13 cellular contexts compared by ENCODE assay signal in genomic region chr2:120314656-120315366, GRCh38. TPM values are rescaled to one million over a fixed set of nuclear protein-coding genes. Genes with fewer than 3 reads are reported as not detected.
DNase-seq lines count a peak whose midpoint lies in the region; ATAC-seq lines count a peak whose summit lies in the region.
"Had no signal": no experiment of that assay in that cellular context is flagged by ENCODE, and none has a peak within 500 bp of the region (broad histone marks: within the 10 kb centered on the region; RNA-seq: fewer than 3 reads in every experiment).

No MANE protein-coding gene starts in this region.

- no peak overlapping the region for H3K23ac ChIP-seq in trophoblast cell (ENCODE audit: low read length)

- H3K27ac ChIP-seq in trophoblast cell (ENCODE audit: low read depth, low read length), result no peak overlapping the region
- H3K27ac ChIP-seq: heart right ventricle, HL-60, SJCRH30 had no signal

- H3K27me3 Mint-ChIP-seq in activated CD8-positive, alpha-beta memory T cell treated with anti-CD3 and anti-CD28 coated beads, Interleukin-2, amount 10 ng/mL, durations not matched to agents 7 days and 5 days, result peaks cover 5% of the 10 kb centered on the region
- no peaks in the 10 kb centered on the region for H3K27me3 Mint-ChIP-seq in T-helper 2 cell treated with Interferon-gamma antibody and Interleukin-4, amounts not matched to agents 5 μg/mL and 100 μg/mL, for 36 hours (ENCODE audit: low read depth)
- peaks cover 15 to 34% of the 10 kb centered on the region in 2 donors for H3K27me3 Mint-ChIP-seq in stimulated activated naive B cell treated with anti-CD40 and anti-IgM and Interleukin-4, amounts not matched to agents 10 μg/mL and 1 μg/mL and 100 μg/mL, for 72 hours

- H3K9me3 Mint-ChIP-seq in activated CD8-positive, alpha-beta memory T cell treated with anti-CD3 and anti-CD28 coated beads, Interleukin-2, amount 10 ng/mL, durations not matched to agents 7 days and 5 days (ENCODE audit: low read depth), result no peaks in the 10 kb centered on the region
- H3K9me3 Mint-ChIP-seq in T-helper 2 cell treated with Interferon-gamma antibody and Interleukin-4, amounts not matched to agents 5 μg/mL and 100 μg/mL, for 36 hours, result no peaks in the 10 kb centered on the region
- H3K9me3 Mint-ChIP-seq in stimulated activated naive B cell treated with anti-CD40 and anti-IgM and Interleukin-4, amounts not matched to agents 10 μg/mL and 1 μg/mL and 100 μg/mL, for 72 hours, result no peaks in the 10 kb centered on the region
- H3K9me3 Mint-ChIP-seq: activated B cell treated with CpG ODN at 0.5 μM for 24 hours; effector memory CD8-positive, alpha-beta T cell had no signal

- no peaks in the 10 kb centered on the region for H3K79me1 ChIP-seq in trophoblast cell (ENCODE audit: low read length)

- no peak overlapping the region for H2BK12ac ChIP-seq in trophoblast cell (ENCODE audit: low read length)

- H2BK120ac ChIP-seq in trophoblast cell (ENCODE audit: insufficient read depth, low read length, poor library complexity), result no peak overlapping the region

- no peak overlapping the region for H3K27ac Mint-ChIP-seq in activated CD8-positive, alpha-beta memory T cell treated with anti-CD3 and anti-CD28 coated beads, Interleukin-2, amount 10 ng/mL, durations not matched to agents 7 days and 5 days
- peak overlapping the region; percentile 73 for H3K27ac Mint-ChIP-seq in T-helper 2 cell treated with Interferon-gamma antibody and Interleukin-4, amounts not matched to agents 5 μg/mL and 100 μg/mL, for 36 hours
- H3K27ac Mint-ChIP-seq in stimulated activated naive B cell treated with anti-CD40 and anti-IgM and Interleukin-4, amounts not matched to agents 10 μg/mL and 1 μg/mL and 100 μg/mL, for 72 hours, result no peak overlapping the region
- H3K27ac Mint-ChIP-seq: activated B cell treated with CpG ODN at 0.5 μM for 24 hours had no signal

- H3K9ac ChIP-seq in trophoblast cell (ENCODE audit: low read length), result no peak overlapping the region

- no peak overlapping the region for H4K91ac ChIP-seq in trophoblast cell (ENCODE audit: low read depth, low read length)

- no peak overlapping the region for H2AFZ ChIP-seq in trophoblast cell (ENCODE audit: insufficient read depth, low read length, poor library complexity)

- H3K4ac ChIP-seq in trophoblast cell (ENCODE audit: low read depth, low read length), result no peak overlapping the region

- H3K36me3 ChIP-seq in trophoblast cell (ENCODE audit: control insufficient read depth in 1 of 2, insufficient read depth in 2 of 2, low read length in 2 of 2), result no peaks in the 10 kb centered on the region
- H3K36me3 ChIP-seq: heart right ventricle, SJCRH30 had no signal

- H3K36me3 Mint-ChIP-seq in activated CD8-positive, alpha-beta memory T cell treated with anti-CD3 and anti-CD28 coated beads, Interleukin-2, amount 10 ng/mL, durations not matched to agents 7 days and 5 days, result no peaks in the 10 kb centered on the region
- H3K36me3 Mint-ChIP-seq in T-helper 2 cell treated with Interferon-gamma antibody and Interleukin-4, amounts not matched to agents 5 μg/mL and 100 μg/mL, for 36 hours (ENCODE audit: low read depth), result peaks cover 2% of the 10 kb centered on the region
- H3K36me3 Mint-ChIP-seq in stimulated activated naive B cell treated with anti-CD40 and anti-IgM and Interleukin-4, amounts not matched to agents 10 μg/mL and 1 μg/mL and 100 μg/mL, for 72 hours, result peaks cover 4 to 10% of the 10 kb centered on the region in 2 donors

- peak; percentile 48 for ATAC-seq in activated CD8-positive, alpha-beta memory T cell treated with anti-CD3 and anti-CD28 coated beads, Interleukin-2, amount 10 ng/mL, durations not matched to agents 7 days and 5 days
- no peak for ATAC-seq in stimulated activated naive B cell treated with anti-CD40 and anti-IgM and Interleukin-4, amounts not matched to agents 10 μg/mL and 1 μg/mL and 100 μg/mL, for 72 hours (replicated peaks)
- ATAC-seq: effector memory CD8-positive, alpha-beta T cell had no signal

- H2BK5ac ChIP-seq in trophoblast cell (ENCODE audit: low read depth, low read length, poor library complexity), result no peak overlapping the region

- no CpG with 5 or more reads among the region's 20 CpGs for WGBS in trophoblast cell (ENCODE audit: extremely low coverage, insufficient coverage, insufficient read length)

- no peaks in the 10 kb centered on the region for H3K4me1 ChIP-seq in trophoblast cell (ENCODE audit: control insufficient read depth in 1 of 2, insufficient read depth in 2 of 2, low read length in 2 of 2)

- no peak overlapping the region for H3K4me3 ChIP-seq in trophoblast cell (ENCODE audit: low read depth, low read length)
- H3K4me3 ChIP-seq: SJCRH30 had no signal

- no peaks in the 10 kb centered on the region for H3K27me3 ChIP-seq in trophoblast cell (ENCODE audit: insufficient read depth, low read length)
- H3K27me3 ChIP-seq: heart right ventricle had no signal

- H3K4me1 Mint-ChIP-seq in activated CD8-positive, alpha-beta memory T cell treated with anti-CD3 and anti-CD28 coated beads, Interleukin-2, amount 10 ng/mL, durations not matched to agents 7 days and 5 days, result peaks cover 31% of the 10 kb centered on the region
- H3K4me1 Mint-ChIP-seq in T-helper 2 cell treated with Interferon-gamma antibody and Interleukin-4, amounts not matched to agents 5 μg/mL and 100 μg/mL, for 36 hours (ENCODE audit: low read depth), result peaks cover 35% of the 10 kb centered on the region
- peaks cover 9 to 41% of the 10 kb centered on the region in 2 donors for H3K4me1 Mint-ChIP-seq in stimulated activated naive B cell treated with anti-CD40 and anti-IgM and Interleukin-4, amounts not matched to agents 10 μg/mL and 1 μg/mL and 100 μg/mL, for 72 hours

- CTCF ChIA-PET in activated CD8-positive, alpha-beta memory T cell treated with anti-CD3 and anti-CD28 coated beads, Interleukin-2, amount 10 ng/mL, durations not matched to agents 7 days and 5 days (lab: Charles Lee), result interaction anchor here (0.9 to 7.0 kb wide), 15 partner anchors 9 to 205 kb away, joined by 3 to 93 read pairs (median 8); partner anchors contain the start of genes RALB and TMEM185B

- no peak for DNase-seq in activated CD8-positive, alpha-beta memory T cell treated with anti-CD3 and anti-CD28 coated beads, Interleukin-2, amount 10 ng/mL, durations not matched to agents 7 days and 5 days
- no peak for DNase-seq in activated CD8-positive, alpha-beta memory T cell treated with anti-CD3 and anti-CD28 coated beads, Interleukin-2, amount 50 U/mL, for 48 hours
- DNase-seq in T-helper 2 cell treated with Interferon-gamma antibody and Interleukin-4, amounts not matched to agents 5 μg/mL and 100 μg/mL, for 36 hours (ENCODE audit: low spot score), result no peak
- peak; percentile 7 for DNase-seq in cerebellar cortex (ENCODE audit: low spot score)
- DNase-seq in stimulated activated naive B cell treated with anti-CD40 and anti-IgM and Interleukin-4, amounts not matched to agents 10 μg/mL and 1 μg/mL and 100 μg/mL, for 72 hours, result no peak
- no peak for DNase-seq in trophoblast cell
- no peak for DNase-seq in germinal center (ENCODE audit: low spot score)
- no peak for DNase-seq in COR-L47 (lab: John Stamatoyannopoulos, UW)
- DNase-seq: activated B cell treated with CpG ODN at 0.5 μM for 24 hours; effector memory CD8-positive, alpha-beta T cell had no signal

- no peak overlapping the region for H4K8ac ChIP-seq in trophoblast cell (ENCODE audit: low read depth, low read length)

- H3K4me3 Mint-ChIP-seq in activated CD8-positive, alpha-beta memory T cell treated with anti-CD3 and anti-CD28 coated beads, Interleukin-2, amount 10 ng/mL, durations not matched to agents 7 days and 5 days, result no peak overlapping the region
- H3K4me3 Mint-ChIP-seq in T-helper 2 cell treated with Interferon-gamma antibody and Interleukin-4, amounts not matched to agents 5 μg/mL and 100 μg/mL, for 36 hours, result peak overlapping the region; percentile 50
- peak overlapping the region; percentile 3 to 31 for H3K4me3 Mint-ChIP-seq in stimulated activated naive B cell treated with anti-CD40 and anti-IgM and Interleukin-4, amounts not matched to agents 10 μg/mL and 1 μg/mL and 100 μg/mL, for 72 hours
- H3K4me3 Mint-ChIP-seq: activated B cell treated with CpG ODN at 0.5 μM for 24 hours had no signal

- H3K18ac ChIP-seq in trophoblast cell (ENCODE audit: low read length), result no peak overlapping the region

- H3K14ac ChIP-seq in trophoblast cell (ENCODE audit: low read length), result no peak overlapping the region

- H3K4me2 ChIP-seq in trophoblast cell (ENCODE audit: low read length), result no peak overlapping the region

- H3K9me3 ChIP-seq in trophoblast cell (ENCODE audit: insufficient read depth, low read depth, low read length), result no peaks in the 10 kb centered on the region
- H3K9me3 ChIP-seq: heart right ventricle, SJCRH30 had no signal

- H2AK5ac ChIP-seq in trophoblast cell (ENCODE audit: low read length), result no peak overlapping the region

- no peak overlapping the region for H4K12ac ChIP-seq in trophoblast cell (ENCODE audit: low read depth, low read length)

- no peaks in the 10 kb centered on the region for H3K79me2 ChIP-seq in trophoblast cell (ENCODE audit: control insufficient read depth, insufficient read depth, low read length, poor library complexity)

RNA-seq across cellular contexts. Expression of gene INHBB, which starts 31.1 kb away (rescaled TPM):
- total RNA-seq in activated CD8-positive, alpha-beta memory T cell treated with anti-CD3 and anti-CD28 coated beads, Interleukin-2, amount 10 ng/mL, durations not matched to agents 7 days and 5 days, result not detected
- polyA plus RNA-seq in trophoblast cell (2013), result 0.10 and 0.15 TPM in 2 replicates
- total RNA-seq: activated B cell treated with CpG ODN at 0.5 μM for 24 hours, SJCRH30 had no signal
